21 cellular contexts compared by ENCODE assay signal in the genomic region with DNA sequence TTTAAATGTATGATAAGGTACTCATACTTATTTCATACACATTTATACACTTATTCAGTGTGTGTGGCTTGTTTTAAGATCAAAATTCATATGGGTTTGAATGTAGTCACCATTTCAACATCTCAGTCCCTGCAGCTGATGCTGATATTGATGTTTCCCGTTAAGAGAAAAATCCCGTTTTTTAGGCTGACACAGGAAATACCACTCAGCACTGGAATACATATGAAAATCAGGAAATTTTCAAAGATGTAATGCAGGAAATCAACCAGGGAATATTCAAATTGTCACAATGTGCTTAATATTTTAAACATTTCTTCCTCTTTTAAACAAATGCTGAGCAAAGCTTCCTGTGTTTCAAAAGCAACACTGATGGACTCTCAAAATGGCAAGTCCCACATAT.
A peak's percentile ranks its signal among the peaks of the same experiment; 100 is the strongest.
DNase-seq lines count a peak whose midpoint lies in the region; ATAC-seq and TF ChIP-seq lines count a peak whose summit lies in the region.
"Had no signal": no experiment of that assay in that cellular context is flagged by ENCODE, and none has a peak within 500 bp of the region (broad histone marks: within the 10 kb centered on the region; RNA-seq: fewer than 3 reads in every experiment).

No MANE protein-coding gene starts in this region.

- no peak overlapping the region for H3K4me3 Mint-ChIP-seq in endodermal cell
- H3K4me3 Mint-ChIP-seq: activated naive CD8-positive, alpha-beta T cell treated with anti-CD3 and anti-CD28 coated beads, Interleukin-2, amount 10 ng/mL, durations not matched to agents 7 days and 5 days; CD8-positive, alpha-beta T cell; neural progenitor cell had no signal

- no peak for ATAC-seq in IMR-90 (ENCODE audit: low read depth)
- no peak for ATAC-seq in GM18498 (IDR thresholded peaks at IDR 0.05; ENCODE audit: unreplicated experiment)
- ATAC-seq: CD8-positive, alpha-beta T cell; heart right ventricle; left ventricle myocardium superior had no signal

- H3K4me3 ChIP-seq in IMR-90 (ENCODE audit: insufficient read depth, low read depth, low read length) = no peak overlapping the region
- peak overlapping the region; percentile 19 for H3K4me3 ChIP-seq in endodermal cell (ENCODE audit: low read length)
- H3K4me3 ChIP-seq in neuron (ENCODE audit: low read length) = no peak overlapping the region
- H3K4me3 ChIP-seq: heart right ventricle, neural progenitor cell, skin epidermis, thoracic aorta had no signal

- in situ Hi-C loops in IMR-90 (cut with MboI; ENCODE audit: low sequenced_read_pairs) = no loop called here

- DNase-seq in ELR (ENCODE audit: low read depth) (peak; percentile 16), IMR-90 (no peak), endodermal cell (no peak), AG08395 (ENCODE audit: low spot score) (no peak), activated T-cell treated with anti-CD3 and anti-CD28 coated beads for 4 hours (no peak)
- no peak for DNase-seq in effector CD4-positive, alpha-beta T cell
- DNase-seq: activated CD8-positive, alpha-beta memory T cell treated with anti-CD3 and anti-CD28 coated beads, Interleukin-2, amount 50 U/mL, for 48 hours; activated effector memory CD4-positive, alpha-beta T cell treated with Interleukin-2 at 50 U/mL for 16 hours; activated naive CD8-positive, alpha-beta T cell treated with anti-CD3 and anti-CD28 coated beads, Interleukin-2, amount 10 ng/mL, durations not matched to agents 7 days and 5 days; CD8-positive, alpha-beta T cell; DMS153; heart right ventricle; left ventricle myocardium superior; NCI-H1105 treated with DMSO at 0.1 percent for 48 hours; NCI-H2081; stimulated activated naive CD4-positive, alpha-beta T cell treated with Interleukin-2 at 50 U/mL for 16 hours had no signal

- H2BK5ac ChIP-seq in IMR-90 (ENCODE audit: low read depth, low read length, poor library complexity, severe bottlenecking) = no peak overlapping the region

- H3K4me2 ChIP-seq in IMR-90 (ENCODE audit: low read depth, low read length) = no peak overlapping the region
- H3K4me2 ChIP-seq: neural progenitor cell had no signal

- H3K9me3 ChIP-seq in IMR-90 (ENCODE audit: control insufficient read depth, insufficient read depth, low read length) (no peaks in the 10 kb centered on the region), endodermal cell (ENCODE audit: control insufficient read depth, low read length) (no peaks in the 10 kb centered on the region), neuron (ENCODE audit: low read length) (no peaks in the 10 kb centered on the region)
- H3K9me3 ChIP-seq: heart right ventricle, thoracic aorta had no signal

- no peak overlapping the region for H3K23ac ChIP-seq in IMR-90 (ENCODE audit: low read depth, low read length)

- H3K27me3 ChIP-seq in IMR-90 (ENCODE audit: control insufficient read depth, insufficient read depth, low read length) = no peaks in the 10 kb centered on the region
- H3K27me3 ChIP-seq in endodermal cell (ENCODE audit: control insufficient read depth, insufficient read depth, low read length, poor library complexity, severe bottlenecking) = peaks cover 9% of the 10 kb centered on the region
- no peaks in the 10 kb centered on the region for H3K27me3 ChIP-seq in neuron (ENCODE audit: insufficient read depth, low read length)
- H3K27me3 ChIP-seq: heart right ventricle, neural progenitor cell had no signal

- peaks cover 4% of the 10 kb centered on the region; the same call in 1 of the 2 replicates for H3K9me1 ChIP-seq in IMR-90 (ENCODE audit: insufficient read depth, low read length)

- H4K8ac ChIP-seq in IMR-90 (ENCODE audit: low read depth in 2 of 2, low read length in 2 of 2) = no peak overlapping the region

- H3K56ac ChIP-seq in IMR-90 (ENCODE audit: extremely low read depth, insufficient read depth, low read length) = no peak overlapping the region

- no peak overlapping the region for H2AK9ac ChIP-seq in IMR-90 (replicated peaks; ENCODE audit: low read depth, low read length, poor library complexity)

- 0 out of 2 replicates have a peak overlapping the region, but pooled peaks have one; percentile 1 for H3K14ac ChIP-seq in IMR-90 (replicated peaks; ENCODE audit: low read depth, low read length)

- H4K20me1 ChIP-seq in IMR-90 (ENCODE audit: insufficient read depth, low read length) = no peaks in the 10 kb centered on the region

- H3K9me3 Mint-ChIP-seq in endodermal cell = no peaks in the 10 kb centered on the region
- H3K9me3 Mint-ChIP-seq: activated naive CD8-positive, alpha-beta T cell treated with anti-CD3 and anti-CD28 coated beads, Interleukin-2, amount 10 ng/mL, durations not matched to agents 7 days and 5 days; CD8-positive, alpha-beta T cell; neural progenitor cell had no signal

- no peaks in the 10 kb centered on the region for H3K36me3 ChIP-seq in IMR-90 (ENCODE audit: control insufficient read depth, insufficient read depth, low read length)
- no peaks in the 10 kb centered on the region for H3K36me3 ChIP-seq in endodermal cell (ENCODE audit: control insufficient read depth, insufficient read depth, low read length)
- no peaks in the 10 kb centered on the region for H3K36me3 ChIP-seq in neuron (ENCODE audit: insufficient read depth, low read length)
- H3K36me3 ChIP-seq: heart right ventricle, neural progenitor cell, thoracic aorta had no signal

- no peak overlapping the region for H2BK120ac ChIP-seq in IMR-90 (ENCODE audit: low read depth, low read length)

- BruUV-seq in IMR-90 (replicated peaks; lab: Mats Ljungman, UMichigan) = no TSS peak

- H2BK20ac ChIP-seq in IMR-90 (ENCODE audit: low read depth, low read length) = no peak overlapping the region

- H3K4me1 Mint-ChIP-seq in endodermal cell = peaks cover 17% of the 10 kb centered on the region
- H3K4me1 Mint-ChIP-seq: activated naive CD8-positive, alpha-beta T cell treated with anti-CD3 and anti-CD28 coated beads, Interleukin-2, amount 10 ng/mL, durations not matched to agents 7 days and 5 days had no signal

- peaks cover 19% of the 10 kb centered on the region for H3K27me3 Mint-ChIP-seq in endodermal cell (ENCODE audit: insufficient read depth)

- no peak for TF ChIP-seq RAD21 in IMR-90 (IDR thresholded peaks at IDR 0.05; ENCODE audit: low read length)

- intact Hi-C loops in IMR-90 (cut with micrococcal nuclease) = no loop called here

- H2AK5ac ChIP-seq in IMR-90 (ENCODE audit: low read depth, low read length) = no peak overlapping the region

- H3K18ac ChIP-seq in IMR-90 (ENCODE audit: low read depth, low read length) = no peak overlapping the region

- H3K27ac ChIP-seq in IMR-90 (ENCODE audit: insufficient read depth, low read length) (no peak overlapping the region), endodermal cell (ENCODE audit: low read depth, low read length) (no peak overlapping the region)
- H3K27ac ChIP-seq: neural progenitor cell, thoracic aorta had no signal

- TF ChIP-seq CTCF in IMR-90 (conservative IDR thresholded peaks at IDR 0.05; ENCODE audit: low read depth, low read length) (no peak), endodermal cell (conservative IDR thresholded peaks at IDR 0.05) (no peak)

- H3K9ac ChIP-seq in IMR-90 (ENCODE audit: low read depth, low read length) (no peak overlapping the region), endodermal cell (ENCODE audit: extremely low read depth, low read length, poor library complexity, severe bottlenecking) (no peak overlapping the region)
- H3K9ac ChIP-seq: neural progenitor cell had no signal

- H4K5ac ChIP-seq in IMR-90 (ENCODE audit: low read depth, low read length) = no peak overlapping the region

- no CpG with 5 or more reads among the region's 2 CpGs for WGBS in IMR-90 (ENCODE audit: extremely low coverage in 2 of 2, insufficient read length in 1 of 2), 2 experiments
- 82 to 100% methylated on average over 2 of the region's 2 CpGs for WGBS in endodermal cell (ENCODE audit: insufficient coverage in 1 of 2, insufficient read length in 1 of 2), 2 experiments

- no peak overlapping the region for H2AFZ ChIP-seq in IMR-90 (replicated peaks; ENCODE audit: low read length, poor library complexity)
- H2AFZ ChIP-seq in neuron (ENCODE audit: low read depth, low read length) = peak overlapping the region; percentile 23

- H3K79me1 ChIP-seq in IMR-90 (ENCODE audit: low read depth in 1 of 2, low read length in 2 of 2) = no peaks in the 10 kb centered on the region

- dilution Hi-C loops in IMR-90 (cut with HindIII; ENCODE audit: low sequenced_read_pairs, unreplicated experiment) = no loop called here

- no peaks in the 10 kb centered on the region for H3K36me3 Mint-ChIP-seq in endodermal cell (ENCODE audit: low read depth)
- H3K36me3 Mint-ChIP-seq: activated naive CD8-positive, alpha-beta T cell treated with anti-CD3 and anti-CD28 coated beads, Interleukin-2, amount 10 ng/mL, durations not matched to agents 7 days and 5 days; CD8-positive, alpha-beta T cell; neural progenitor cell had no signal

- no peak overlapping the region for H2BK15ac ChIP-seq in IMR-90 (ENCODE audit: low read depth, low read length)

- no peak overlapping the region for H4K91ac ChIP-seq in IMR-90 (ENCODE audit: insufficient read depth, low read depth, low read length)

- POLR2A ChIA-PET in IMR-90 (lab: Charles Lee; ENCODE audit: unreplicated experiment) = no interaction called here

- H3K4me1 ChIP-seq in IMR-90 (ENCODE audit: control insufficient read depth, insufficient read depth, low read length) (peaks cover 8% of the 10 kb centered on the region; the same call in 1 of the 2 replicates), endodermal cell (ENCODE audit: control insufficient read depth, insufficient read depth, low read length) (peaks cover 9% of the 10 kb centered on the region), neuron (ENCODE audit: insufficient read depth, low read length) (peaks cover 5% of the 10 kb centered on the region)

- no peak for TF ChIP-seq POLR2A in IMR-90 (IDR thresholded peaks at IDR 0.05; ENCODE audit: low read depth, low read length)

- H3K4ac ChIP-seq in IMR-90 (ENCODE audit: low read depth, low read length) = no peak overlapping the region

- no peak overlapping the region for H3K27ac Mint-ChIP-seq in endodermal cell
- H3K27ac Mint-ChIP-seq: activated naive CD8-positive, alpha-beta T cell treated with anti-CD3 and anti-CD28 coated beads, Interleukin-2, amount 10 ng/mL, durations not matched to agents 7 days and 5 days; CD8-positive, alpha-beta T cell; neural progenitor cell had no signal

- CTCF ChIA-PET in IMR-90 (lab: Yijun Ruan, JAX) = interaction anchor here (1.1 kb wide), 1 partner anchor 11 kb away, joined by 3 read pairs; no protein-coding TSS in a partner anchor

TF ChIP-seq in IMR-90, 13 proteins besides CTCF, POLR2A, EP300 and RAD21 (continues in another document):
- TF ChIP-seq SMC3 (IDR thresholded peaks at IDR 0.05; ENCODE audit: low read depth, low read length) = no peak
- no peak for TF ChIP-seq BHLHE40 (IDR thresholded peaks at IDR 0.05; ENCODE audit: low read depth, low read length)
- no peak for TF ChIP-seq MXI1 (IDR thresholded peaks at IDR 0.05; ENCODE audit: borderline replicate concordance, low read depth, low read length)
- TF ChIP-seq, protein P1, sequence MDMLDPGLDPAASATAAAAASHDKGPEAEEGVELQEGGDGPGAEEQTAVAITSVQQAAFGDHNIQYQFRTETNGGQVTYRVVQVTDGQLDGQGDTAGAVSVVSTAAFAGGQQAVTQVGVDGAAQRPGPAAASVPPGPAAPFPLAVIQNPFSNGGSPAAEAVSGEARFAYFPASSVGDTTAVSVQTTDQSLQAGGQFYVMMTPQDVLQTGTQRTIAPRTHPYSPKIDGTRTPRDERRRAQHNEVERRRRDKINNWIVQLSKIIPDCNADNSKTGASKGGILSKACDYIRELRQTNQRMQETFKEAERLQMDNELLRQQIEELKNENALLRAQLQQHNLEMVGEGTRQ (IDR thresholded peaks at IDR 0.05; ENCODE audit: low read depth, low read length) = no peak
